ENCODE assay signal across 25 cellular contexts in genomic region chr2:32820701-32821100, GRCh38.
"Had no signal": no experiment of that assay in that cellular context is flagged by ENCODE, and none has a peak within 500 bp of the region (broad histone marks: within the 10 kb centered on the region; RNA-seq: fewer than 3 reads in every experiment).

No MANE protein-coding gene starts in this region.

- H3K4me3 ChIP-seq: colonic mucosa, esophagus squamous epithelium, gastrocnemius medialis, heart right ventricle, left ventricle myocardium inferior, lower lobe of right lung, mucosa of descending colon had no signal

- H3K9me3 ChIP-seq: colonic mucosa, esophagus squamous epithelium, gastrocnemius medialis, heart right ventricle, left ventricle myocardium inferior, lower lobe of right lung, mucosa of descending colon had no signal

- H3K27ac ChIP-seq: colonic mucosa, epithelial cell of prostate, esophagus squamous epithelium, gastrocnemius medialis, heart right ventricle, left ventricle myocardium inferior, lower lobe of right lung had no signal

- FAIRE-seq: keratinocyte had no signal

- H3K27ac Mint-ChIP-seq: dendritic cell treated with granulocyte-macrophage colony-stimulating factor and Interleukin-4, amounts not matched to agents 40 ng/mL and 50 ng/mL, for 4 days; effector memory CD8-positive, alpha-beta T cell; endodermal cell; mesothelial cell of epicardium; naive B cell had no signal

- H3K9me3 Mint-ChIP-seq: dendritic cell treated with granulocyte-macrophage colony-stimulating factor and Interleukin-4, amounts not matched to agents 40 ng/mL and 50 ng/mL, for 4 days; effector memory CD8-positive, alpha-beta T cell; endodermal cell; mesothelial cell of epicardium; naive B cell had no signal

- H3K27me3 Mint-ChIP-seq: dendritic cell treated with granulocyte-macrophage colony-stimulating factor and Interleukin-4, amounts not matched to agents 40 ng/mL and 50 ng/mL, for 4 days; effector memory CD8-positive, alpha-beta T cell; naive B cell had no signal

- H3K4me1 ChIP-seq: colonic mucosa, lower lobe of right lung had no signal

- ATAC-seq: effector memory CD8-positive, alpha-beta T cell; esophagus mucosa; gastrocnemius medialis; left cardiac atrium; lower lobe of right lung; mucosa of descending colon had no signal

- H3K27me3 ChIP-seq: colonic mucosa, esophagus squamous epithelium, gastrocnemius medialis, heart right ventricle had no signal

- H3K36me3 ChIP-seq: colonic mucosa had no signal

- H3K4me1 Mint-ChIP-seq: endodermal cell had no signal

- H3K4me3 Mint-ChIP-seq: dendritic cell treated with granulocyte-macrophage colony-stimulating factor and Interleukin-4, amounts not matched to agents 40 ng/mL and 50 ng/mL, for 4 days; effector memory CD8-positive, alpha-beta T cell; endodermal cell; mesothelial cell of epicardium; naive B cell had no signal

- DNase-seq: colonic mucosa; cortex of kidney; effector CD8-positive, alpha-beta T cell; effector memory CD8-positive, alpha-beta T cell; endodermal cell; erythroblast; esophagus squamous epithelium; foreskin fibroblast; foreskin melanocyte; gastrocnemius medialis; glutamatergic neuron; head of caudate nucleus; heart right ventricle; hippocampal formation; left cardiac atrium; left ventricle myocardium inferior; lower lobe of right lung; mesenchymal stem cell; mucosa of descending colon; naive B cell had no signal
